ENCODE assay signal across 23 cellular contexts in the genomic region with DNA sequence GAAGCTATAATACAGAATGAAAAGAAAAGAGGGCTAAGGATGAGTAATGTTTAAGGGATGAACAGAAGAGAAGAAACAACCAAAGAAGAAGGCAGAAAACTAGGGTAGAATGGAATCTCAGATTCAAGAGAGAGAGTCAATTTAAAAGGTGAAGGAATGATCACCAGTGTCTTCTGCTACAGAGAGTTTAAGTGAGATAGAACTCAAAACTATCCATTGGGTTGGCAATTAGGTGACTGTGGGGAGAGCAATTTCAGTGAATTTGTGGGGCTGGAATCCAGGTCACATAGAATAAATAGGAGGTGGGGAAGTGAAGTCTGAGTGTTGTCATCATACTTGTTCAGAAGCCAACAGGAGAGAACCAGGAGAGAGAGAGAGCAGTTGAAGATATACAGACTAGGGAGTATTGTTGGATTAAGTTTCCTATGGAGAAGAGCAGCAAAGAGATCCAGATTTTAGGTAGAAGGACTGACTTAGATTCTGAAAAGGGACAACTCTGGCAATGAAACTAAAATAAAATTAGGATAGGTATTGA. TPM values are rescaled to one million over a fixed set of nuclear protein-coding genes. Genes with fewer than 3 reads are reported as not detected.
DNase-seq lines count a peak whose midpoint lies in the region; ATAC-seq lines count a peak whose summit lies in the region.
"Had no signal": no experiment of that assay in that cellular context is flagged by ENCODE, and none has a peak within 500 bp of the region (broad histone marks: within the 10 kb centered on the region; RNA-seq: fewer than 3 reads in every experiment).

No MANE protein-coding gene starts in this region.

- H3K36me3 Mint-ChIP-seq in activated T-cell treated with anti-CD3 and anti-CD28 coated beads, Interleukin-2, amount 50 U/mL, for 24 hours (ENCODE audit: low read depth): peaks cover 56% of the 10 kb centered on the region
- H3K36me3 Mint-ChIP-seq in CD4-positive, alpha-beta memory T cell: peaks cover 49 to 50% of the 10 kb centered on the region in 2 donors
- peaks cover 55% of the 10 kb centered on the region for H3K36me3 Mint-ChIP-seq in activated T-helper 2 cell treated with anti-CD3 and anti-CD28 coated beads, Interferon-gamma antibody, Interleukin-2, Interleukin-4, amounts not matched to agents 10 μg/mL and 5 μg/mL and 100 μg/mL, durations not matched to agents 14 hours and 24 hours and 36 hours (ENCODE audit: low read depth)
- H3K36me3 Mint-ChIP-seq in naive B cell: peaks cover 26 to 29% of the 10 kb centered on the region in 2 donors

- H3K27ac ChIP-seq in CD4-positive, alpha-beta memory T cell (ENCODE audit: low read depth, low read length): no peak overlapping the region
- H3K27ac ChIP-seq: A549, brain microvascular endothelial cell, coronary artery, WERI-Rb-1 had no signal

- POLR2A ChIA-PET in CD4-positive, alpha-beta memory T cell (lab: Charles Lee; ENCODE audit: partially characterized antibody): interaction anchor here (1.0 to 1.7 kb wide), 3 partner anchors 10 to 31 kb away, joined by 4 to 9 read pairs (median 5); no protein-coding TSS in a partner anchor

- intact Hi-C loops in CD4-positive, alpha-beta memory T cell (cut with micrococcal nuclease): loop anchor here (1.0 kb wide), 1 partner anchor 8 kb away; no protein-coding TSS in a partner anchor
- intact Hi-C loops in activated T-helper 2 cell treated with anti-CD3 and anti-CD28 coated beads, Interferon-gamma antibody, Interleukin-2, Interleukin-4, amounts not matched to agents 10 μg/mL and 5 μg/mL and 100 μg/mL, durations not matched to agents 14 hours and 24 hours and 36 hours (cut with micrococcal nuclease): no loop called here

- H3K9me3 Mint-ChIP-seq in activated T-cell treated with anti-CD3 and anti-CD28 coated beads, Interleukin-2, amount 50 U/mL, for 24 hours: no peaks in the 10 kb centered on the region
- no peaks in the 10 kb centered on the region for H3K9me3 Mint-ChIP-seq in CD4-positive, alpha-beta memory T cell
- H3K9me3 Mint-ChIP-seq in activated T-helper 2 cell treated with anti-CD3 and anti-CD28 coated beads, Interferon-gamma antibody, Interleukin-2, Interleukin-4, amounts not matched to agents 10 μg/mL and 5 μg/mL and 100 μg/mL, durations not matched to agents 14 hours and 24 hours and 36 hours: no peaks in the 10 kb centered on the region
- no peaks in the 10 kb centered on the region for H3K9me3 Mint-ChIP-seq in naive B cell
- H3K9me3 Mint-ChIP-seq: IgD-negative memory B cell had no signal

- H3K27ac Mint-ChIP-seq in activated T-cell treated with anti-CD3 and anti-CD28 coated beads, Interleukin-2, amount 50 U/mL, for 24 hours: peak overlapping the region; percentile 34
- peak overlapping the region; percentile 31 to 80 (median 73) for H3K27ac Mint-ChIP-seq in CD4-positive, alpha-beta memory T cell
- peak overlapping the region; percentile 3 for H3K27ac Mint-ChIP-seq in activated T-helper 2 cell treated with anti-CD3 and anti-CD28 coated beads, Interferon-gamma antibody, Interleukin-2, Interleukin-4, amounts not matched to agents 10 μg/mL and 5 μg/mL and 100 μg/mL, durations not matched to agents 14 hours and 24 hours and 36 hours
- peak overlapping the region in 5 of 6 donors; percentile 8 to 61 (median 16) for H3K27ac Mint-ChIP-seq in naive B cell
- H3K27ac Mint-ChIP-seq: IgD-negative memory B cell had no signal

- H3K4me1 Mint-ChIP-seq in activated T-cell treated with anti-CD3 and anti-CD28 coated beads, Interleukin-2, amount 50 U/mL, for 24 hours (ENCODE audit: low read depth): peaks cover 71% of the 10 kb centered on the region
- peaks cover 59 to 86% (median 75%) of the 10 kb centered on the region in 4 donors for H3K4me1 Mint-ChIP-seq in CD4-positive, alpha-beta memory T cell
- peaks cover 45% of the 10 kb centered on the region for H3K4me1 Mint-ChIP-seq in activated T-helper 2 cell treated with anti-CD3 and anti-CD28 coated beads, Interferon-gamma antibody, Interleukin-2, Interleukin-4, amounts not matched to agents 10 μg/mL and 5 μg/mL and 100 μg/mL, durations not matched to agents 14 hours and 24 hours and 36 hours (ENCODE audit: low read depth)
- peaks cover 37 to 74% (median 68%) of the 10 kb centered on the region in 3 donors for H3K4me1 Mint-ChIP-seq in naive B cell

- no peak overlapping the region for H3K4me3 Mint-ChIP-seq in activated T-cell treated with anti-CD3 and anti-CD28 coated beads, Interleukin-2, amount 50 U/mL, for 24 hours
- H3K4me3 Mint-ChIP-seq in CD4-positive, alpha-beta memory T cell: peak overlapping the region in 4 of 8 donors; percentile 8 to 53 (median 34)
- H3K4me3 Mint-ChIP-seq in activated T-helper 2 cell treated with anti-CD3 and anti-CD28 coated beads, Interferon-gamma antibody, Interleukin-2, Interleukin-4, amounts not matched to agents 10 μg/mL and 5 μg/mL and 100 μg/mL, durations not matched to agents 14 hours and 24 hours and 36 hours (ENCODE audit: low read depth): no peak overlapping the region
- no peak overlapping the region for H3K4me3 Mint-ChIP-seq in naive B cell
- H3K4me3 Mint-ChIP-seq: IgD-negative memory B cell had no signal

- peaks cover 12% of the 10 kb centered on the region for H3K36me3 ChIP-seq in CD4-positive, alpha-beta memory T cell (ENCODE audit: insufficient read depth, low read length)
- H3K36me3 ChIP-seq: brain microvascular endothelial cell, WERI-Rb-1 had no signal

- H3K4me3 ChIP-seq in CD4-positive, alpha-beta memory T cell (ENCODE audit: low read length in 2 of 2): no peak overlapping the region
- H3K4me3 ChIP-seq: A549, coronary artery had no signal

- DNase-seq in activated T-cell treated with anti-CD3 and anti-CD28 coated beads, Interleukin-2, amount 50 U/mL, for 24 hours: no peak
- DNase-seq in activated T-cell treated with anti-CD3 and anti-CD28 coated beads for 4 hours: no peak
- DNase-seq in CD4-positive, alpha-beta memory T cell: no peak
- no peak for DNase-seq in activated T-helper 2 cell treated with anti-CD3 and anti-CD28 coated beads, Interferon-gamma antibody, Interleukin-2, Interleukin-4, amounts not matched to agents 10 μg/mL and 5 μg/mL and 100 μg/mL, durations not matched to agents 14 hours and 24 hours and 36 hours (ENCODE audit: low spot score)
- no peak for DNase-seq in naive B cell
- DNase-seq in NCI-H1105 treated with DMSO at 0.1 percent for 48 hours (lab: John Stamatoyannopoulos, UW): no peak
- DNase-seq: activated T-cell treated with anti-CD3 and anti-CD28 coated beads, Interleukin-2, amount 50 U/mL, for 48 hours; brain microvascular endothelial cell; EL; glutamatergic neuron; left colon; NCI-H1417 treated with DMSO at 0.1 percent for 48 hours; NCI-H2107; NCI-H510A treated with DMSO at 0.1 percent for 48 hours; posterior cingulate gyrus; stimulated activated CD8-positive, alpha-beta memory T cell treated with anti-CD3 and anti-CD28 coated beads, Interleukin-4, amount 100 ng/mL, for 48 hours; substantia nigra; WERI-Rb-1 had no signal

- H3K4me1 ChIP-seq in CD4-positive, alpha-beta memory T cell (ENCODE audit: insufficient read depth, low read length): peaks cover 92% of the 10 kb centered on the region
- H3K4me1 ChIP-seq: A549 had no signal

- CTCF ChIA-PET in CD4-positive, alpha-beta memory T cell (lab: Charles Lee; ENCODE audit: partially characterized antibody): interaction anchor here (0.7 to 13.6 kb wide), 5 partner anchors 11 to 126 kb away, joined by 3 to 186 read pairs (median 3); no protein-coding TSS in a partner anchor

- H3K27me3 Mint-ChIP-seq in activated T-cell treated with anti-CD3 and anti-CD28 coated beads, Interleukin-2, amount 50 U/mL, for 24 hours: no peaks in the 10 kb centered on the region
- H3K27me3 Mint-ChIP-seq in CD4-positive, alpha-beta memory T cell: no peaks in the 10 kb centered on the region
- no peaks in the 10 kb centered on the region for H3K27me3 Mint-ChIP-seq in activated T-helper 2 cell treated with anti-CD3 and anti-CD28 coated beads, Interferon-gamma antibody, Interleukin-2, Interleukin-4, amounts not matched to agents 10 μg/mL and 5 μg/mL and 100 μg/mL, durations not matched to agents 14 hours and 24 hours and 36 hours (ENCODE audit: low read depth)
- no peaks in the 10 kb centered on the region for H3K27me3 Mint-ChIP-seq in naive B cell
- H3K27me3 Mint-ChIP-seq: IgD-negative memory B cell had no signal

- ATAC-seq in naive B cell (ENCODE audit: low read depth in 2 of 2) (no peak), HG03045 (IDR thresholded peaks at IDR 0.05; ENCODE audit: unreplicated experiment) (no peak), GM21360 (IDR thresholded peaks at IDR 0.05; ENCODE audit: unreplicated experiment) (no peak)
- ATAC-seq: A549, left colon had no signal

- H3K9me3 ChIP-seq in CD4-positive, alpha-beta memory T cell (ENCODE audit: control insufficient read depth in 1 of 2, low read length in 2 of 2): no peaks in the 10 kb centered on the region
- H3K9me3 ChIP-seq: A549 had no signal

- H3K27me3 ChIP-seq in CD4-positive, alpha-beta memory T cell (ENCODE audit: insufficient read depth, low read length): no peaks in the 10 kb centered on the region
- H3K27me3 ChIP-seq: brain microvascular endothelial cell had no signal

RNA-seq across cellular contexts. Expression of gene MACF1, which starts 19.9 kb away (rescaled TPM):
- total RNA-seq in CD4-positive, alpha-beta memory T cell: 100 to 1,000 TPM; 329 to 387 TPM
- polyA plus RNA-seq in CD4-positive, alpha-beta memory T cell: 100 to 1,000 TPM in 1 of 2 donors, 1 to 10 TPM in 1; 6.8 to 114 TPM
- 210 and 212 TPM in 2 replicates for total RNA-seq in activated T-helper 2 cell treated with anti-CD3 and anti-CD28 coated beads, Interferon-gamma antibody, Interleukin-2, Interleukin-4, amounts not matched to agents 10 μg/mL and 5 μg/mL and 100 μg/mL, durations not matched to agents 14 hours and 24 hours and 36 hours
- polyA plus RNA-seq in naive B cell (ENCODE audit: low read depth in 6 of 6): 10 to 100 TPM in 5 of 6 donors, 1 to 10 TPM in 1; 9.1 to 96.3 (median 29.5) TPM

Comparison
In these comparisons a context has a peak if more than half of its experiments do, and no peak if none do; other contexts are left out.
1. H3K27ac Mint-ChIP-seq: peak in every context shown above with its lines; median percentile 73 in CD4-positive, alpha-beta memory T cell; 34 in activated T-cell treated with anti-CD3 and anti-CD28 coated beads, Interleukin-2, amount 50 U/mL, for 24 hours; 16 in naive B cell; 3 in activated T-helper 2 cell treated with anti-CD3 and anti-CD28 coated beads, Interferon-gamma antibody, Interleukin-2, Interleukin-4, amounts not matched to agents 10 μg/mL and 5 μg/mL and 100 μg/mL, durations not matched to agents 14 hours and 24 hours and 36 hours.